ENCODE assay signal across 23 cellular contexts in genomic region chr1:237258871-237259270, GRCh38.
A peak's percentile ranks its signal among the peaks of the same experiment; 100 is the strongest.
DNase-seq lines count a peak whose midpoint lies in the region; ATAC-seq and TF ChIP-seq lines count a peak whose summit lies in the region.
"Had no signal": no experiment of that assay in that cellular context is flagged by ENCODE, and none has a peak within 500 bp of the region (broad histone marks: within the 10 kb centered on the region; RNA-seq: fewer than 3 reads in every experiment).

No MANE protein-coding gene starts in this region.

- H3K9me3 Mint-ChIP-seq in MCF 10A (ENCODE audit: unreplicated experiment): no peaks in the 10 kb centered on the region
- peaks cover 7% of the 10 kb centered on the region for H3K9me3 Mint-ChIP-seq in osteocyte (ENCODE audit: unreplicated experiment)
- H3K9me3 Mint-ChIP-seq: activated T-helper 1 cell treated with anti-CD3 and anti-CD28 coated beads, Interleukin-12 subunit alpha, Interleukin-12 subunit beta, Interleukin-2, Interleukin-4 antibody, amounts not matched to agents 30 ng/mL and 10 ng/mL and 1 ng/mL, durations not matched to agents 14 hours and 24 hours and 36 hours had no signal

- H3K36me3 ChIP-seq in breast epithelium (no peaks in the 10 kb centered on the region), osteoblast (ENCODE audit: insufficient read depth, low read length) (no peaks in the 10 kb centered on the region), upper lobe of right lung (no peaks in the 10 kb centered on the region)
- H3K36me3 ChIP-seq: lower lobe of right lung, right lobe of liver had no signal

- H3K4me3 Mint-ChIP-seq in MCF 10A (ENCODE audit: unreplicated experiment): no peak overlapping the region
- H3K4me3 Mint-ChIP-seq in osteocyte (ENCODE audit: unreplicated experiment): no peak overlapping the region
- H3K4me3 Mint-ChIP-seq: activated CD8-positive, alpha-beta memory T cell treated with anti-CD3 and anti-CD28 coated beads, Interleukin-2, amount 10 ng/mL, durations not matched to agents 7 days and 5 days; activated naive CD4-positive, alpha-beta T cell treated with anti-CD3 and anti-CD28 coated beads, Interleukin-2, amount 50 U/mL, for 24 hours; activated T-helper 1 cell treated with anti-CD3 and anti-CD28 coated beads, Interleukin-12 subunit alpha, Interleukin-12 subunit beta, Interleukin-2, Interleukin-4 antibody, amounts not matched to agents 30 ng/mL and 10 ng/mL and 1 ng/mL, durations not matched to agents 14 hours and 24 hours and 36 hours; HFFc6 had no signal

- no peaks in the 10 kb centered on the region for H3K27me3 ChIP-seq in breast epithelium
- H3K27me3 ChIP-seq in osteoblast (ENCODE audit: insufficient read depth, low read length): no peaks in the 10 kb centered on the region
- no peaks in the 10 kb centered on the region for H3K27me3 ChIP-seq in upper lobe of right lung
- H3K27me3 ChIP-seq: right lobe of liver had no signal

- peak; percentile 33 for DNase-seq in MCF 10A (ENCODE audit: unreplicated experiment)
- no peak for DNase-seq in breast epithelium (ENCODE audit: low spot score in 2 of 2)
- no peak for DNase-seq in Right ventricle myocardium superior
- DNase-seq in osteoblast (ENCODE audit: insufficient read length, low spot score, missing footprints): peak; percentile 9
- DNase-seq in osteocyte (ENCODE audit: extremely low spot score, unreplicated experiment): no peak
- DNase-seq in upper lobe of right lung: no peak
- no peak for DNase-seq in SIG-M5 treated with dmso at 0.1 percent for 504 hours (lab: John Stamatoyannopoulos, UW; ENCODE audit: unreplicated experiment)
- DNase-seq in SW480 (ENCODE audit: low spot score): no peak
- DNase-seq: 8988T; activated CD8-positive, alpha-beta memory T cell treated with anti-CD3 and anti-CD28 coated beads, Interleukin-2, amount 10 ng/mL, durations not matched to agents 7 days and 5 days; AML-193; HFFc6; lower lobe of right lung; NCI-H1092 treated with DMSO at 0.1 percent for 48 hours; NCI-H2081; NK-92 treated with Interleukin-12 subunit alpha and Interleukin-12 subunit beta, amount 100 ng/mL, for 24 hours; right lobe of liver; T1000 had no signal

- no peak overlapping the region for H2AFZ ChIP-seq in osteoblast (ENCODE audit: low read length)

- no TSS peak for BruUV-seq in MCF 10A (replicated peaks; lab: Mats Ljungman, UMichigan)

- H3K27ac Mint-ChIP-seq in MCF 10A (ENCODE audit: low read depth, unreplicated experiment) (no peak overlapping the region), osteocyte (ENCODE audit: unreplicated experiment) (no peak overlapping the region)
- H3K27ac Mint-ChIP-seq: activated CD8-positive, alpha-beta memory T cell treated with anti-CD3 and anti-CD28 coated beads, Interleukin-2, amount 10 ng/mL, durations not matched to agents 7 days and 5 days; activated naive CD4-positive, alpha-beta T cell treated with anti-CD3 and anti-CD28 coated beads, Interleukin-2, amount 50 U/mL, for 24 hours; activated T-helper 1 cell treated with anti-CD3 and anti-CD28 coated beads, Interleukin-12 subunit alpha, Interleukin-12 subunit beta, Interleukin-2, Interleukin-4 antibody, amounts not matched to agents 30 ng/mL and 10 ng/mL and 1 ng/mL, durations not matched to agents 14 hours and 24 hours and 36 hours; HFFc6 had no signal

- no peaks in the 10 kb centered on the region for H3K79me2 ChIP-seq in osteoblast (ENCODE audit: insufficient read depth, low read length)

- no peaks in the 10 kb centered on the region for H3K4me1 ChIP-seq in breast epithelium
- no peaks in the 10 kb centered on the region for H3K4me1 ChIP-seq in osteoblast (ENCODE audit: insufficient read depth, low read length)
- no peaks in the 10 kb centered on the region for H3K4me1 ChIP-seq in upper lobe of right lung
- H3K4me1 ChIP-seq: lower lobe of right lung, right lobe of liver had no signal

- POLR2A ChIA-PET in MCF 10A (lab: Yijun Ruan, JAX): interaction anchor here (0.6 kb wide), 1 partner anchor 518 kb away, joined by 3 read pairs; no protein-coding TSS in a partner anchor

- no peak overlapping the region for H3K4me2 ChIP-seq in osteoblast (ENCODE audit: insufficient read depth, low read length)

- H3K27me3 Mint-ChIP-seq in MCF 10A (ENCODE audit: insufficient read depth, unreplicated experiment) (peaks cover 44% of the 10 kb centered on the region), osteocyte (ENCODE audit: unreplicated experiment) (no peaks in the 10 kb centered on the region)

- TF ChIP-seq POLR2A in breast epithelium (IDR thresholded peaks at IDR 0.05): no peak

- ATAC-seq in Right ventricle myocardium superior (ENCODE audit: poor library complexity): peak; percentile 53
- ATAC-seq in upper lobe of right lung: no peak
- ATAC-seq: activated CD4-positive, CD25-positive, alpha-beta regulatory T cell treated with anti-CD3 and anti-CD28 coated beads, Interleukin-2, amount 50 U/mL, for 24 hours; activated CD8-positive, alpha-beta memory T cell treated with anti-CD3 and anti-CD28 coated beads, Interleukin-2, amount 10 ng/mL, durations not matched to agents 7 days and 5 days; Panc1 had no signal

- TF ChIP-seq CTCF in MCF 10A (IDR thresholded peaks at IDR 0.05; ENCODE audit: unreplicated experiment) (no peak), breast epithelium (IDR thresholded peaks at IDR 0.05) (no peak), osteoblast (IDR thresholded peaks at IDR 0.05; ENCODE audit: extremely low read depth, low read depth, low read length) (no peak), osteocyte (IDR thresholded peaks at IDR 0.05) (no peak), upper lobe of right lung (IDR thresholded peaks at IDR 0.05) (no peak)

- H3K4me3 ChIP-seq in breast epithelium (no peak overlapping the region), osteoblast (ENCODE audit: insufficient read depth, low read length) (no peak overlapping the region), upper lobe of right lung (no peak overlapping the region)
- H3K4me3 ChIP-seq: lower lobe of right lung, right lobe of liver, SK-N-MC had no signal

- intact Hi-C loops in MCF 10A (cut with micrococcal nuclease): no loop called here
- intact Hi-C loops in breast epithelium (cut with DNase I; ENCODE audit: low total_unique reads): no loop called here
- intact Hi-C loops in Right ventricle myocardium superior (cut with DNase I): no loop called here
- intact Hi-C loops in upper lobe of right lung (cut with DNase I): no loop called here

- H4K20me1 ChIP-seq in osteoblast (ENCODE audit: insufficient read depth, low read length): no peaks in the 10 kb centered on the region

- no peak overlapping the region for H3K27ac ChIP-seq in breast epithelium
- H3K27ac ChIP-seq in osteoblast (ENCODE audit: low read depth, low read length): no peak overlapping the region
- H3K27ac ChIP-seq in upper lobe of right lung: no peak overlapping the region
- H3K27ac ChIP-seq: lower lobe of right lung, right lobe of liver, SK-N-MC had no signal

- H3K4me1 Mint-ChIP-seq in MCF 10A (ENCODE audit: insufficient read depth, unreplicated experiment): no peaks in the 10 kb centered on the region
- H3K4me1 Mint-ChIP-seq in osteocyte (ENCODE audit: unreplicated experiment): no peaks in the 10 kb centered on the region
- H3K4me1 Mint-ChIP-seq: activated CD8-positive, alpha-beta memory T cell treated with anti-CD3 and anti-CD28 coated beads, Interleukin-2, amount 10 ng/mL, durations not matched to agents 7 days and 5 days; activated naive CD4-positive, alpha-beta T cell treated with anti-CD3 and anti-CD28 coated beads, Interleukin-2, amount 50 U/mL, for 24 hours had no signal

- H3K9me3 ChIP-seq in breast epithelium (no peaks in the 10 kb centered on the region), osteoblast (ENCODE audit: low read depth, low read length) (no peaks in the 10 kb centered on the region), upper lobe of right lung (no peaks in the 10 kb centered on the region)
- H3K9me3 ChIP-seq: lower lobe of right lung, right lobe of liver had no signal

- CTCF ChIA-PET in MCF 10A (lab: Yijun Ruan, JAX): interaction anchor here (0.6 kb wide), 1 partner anchor 115 kb away, joined by 3 read pairs; no protein-coding TSS in a partner anchor

- H3K36me3 Mint-ChIP-seq in MCF 10A (ENCODE audit: insufficient read depth, unreplicated experiment) (no peaks in the 10 kb centered on the region), osteocyte (ENCODE audit: unreplicated experiment) (no peaks in the 10 kb centered on the region)
- H3K36me3 Mint-ChIP-seq: activated CD8-positive, alpha-beta memory T cell treated with anti-CD3 and anti-CD28 coated beads, Interleukin-2, amount 10 ng/mL, durations not matched to agents 7 days and 5 days; activated naive CD4-positive, alpha-beta T cell treated with anti-CD3 and anti-CD28 coated beads, Interleukin-2, amount 50 U/mL, for 24 hours had no signal

Comparison
In these comparisons a context has a peak if more than half of its experiments do, and no peak if none do; other contexts are left out.
1. DNase-seq: peak in MCF 10A (single experiment) and osteoblast (single experiment); none in breast epithelium (0 of 2), Right ventricle myocardium superior (single experiment), osteocyte (single experiment), upper lobe of right lung (single experiment), SIG-M5 treated with dmso at 0.1 percent for 504 hours (single experiment) and SW480 (single experiment).